ENCODE assay signal across 1 cellular context in the genomic region with DNA sequence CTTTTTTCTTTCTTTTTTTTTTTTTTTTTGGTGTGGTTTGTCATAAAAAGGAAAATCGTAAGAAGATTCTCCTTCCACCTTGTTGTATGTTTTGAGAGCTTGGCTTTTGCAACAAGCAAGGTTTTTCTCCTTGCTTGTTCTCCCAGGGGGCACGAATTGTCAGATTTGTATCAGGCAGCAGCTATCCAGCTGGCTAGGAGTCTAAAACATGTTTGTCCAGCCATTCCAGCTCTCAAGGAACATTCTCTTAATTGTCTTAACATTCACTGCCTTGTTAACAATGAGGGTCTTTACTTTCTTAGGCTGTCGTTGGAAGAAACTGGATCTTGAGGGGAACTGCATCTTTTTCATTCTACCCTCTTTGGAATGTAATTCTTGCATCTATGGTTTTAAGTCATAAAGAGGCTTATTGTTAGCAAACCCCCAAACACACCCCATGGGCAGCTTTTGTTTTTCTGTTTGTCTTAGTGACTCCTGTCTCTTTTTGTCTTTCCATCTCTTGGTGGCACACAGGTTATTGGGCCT.
TF ChIP-seq lines count a peak whose summit lies in the region.

No MANE protein-coding gene starts in this region.

TF ChIP-seq in WTC11, 78 proteins besides CTCF, POLR2A, EP300 and RAD21 (continued from another document):
- no peak for TF ChIP-seq GTF2I (CRISPR knock-in tag; conservative IDR thresholded peaks at IDR 0.05)
- TF ChIP-seq ZNF232 (CRISPR knock-in tag; IDR thresholded peaks at IDR 0.05) = no peak
- TF ChIP-seq, protein P1, sequence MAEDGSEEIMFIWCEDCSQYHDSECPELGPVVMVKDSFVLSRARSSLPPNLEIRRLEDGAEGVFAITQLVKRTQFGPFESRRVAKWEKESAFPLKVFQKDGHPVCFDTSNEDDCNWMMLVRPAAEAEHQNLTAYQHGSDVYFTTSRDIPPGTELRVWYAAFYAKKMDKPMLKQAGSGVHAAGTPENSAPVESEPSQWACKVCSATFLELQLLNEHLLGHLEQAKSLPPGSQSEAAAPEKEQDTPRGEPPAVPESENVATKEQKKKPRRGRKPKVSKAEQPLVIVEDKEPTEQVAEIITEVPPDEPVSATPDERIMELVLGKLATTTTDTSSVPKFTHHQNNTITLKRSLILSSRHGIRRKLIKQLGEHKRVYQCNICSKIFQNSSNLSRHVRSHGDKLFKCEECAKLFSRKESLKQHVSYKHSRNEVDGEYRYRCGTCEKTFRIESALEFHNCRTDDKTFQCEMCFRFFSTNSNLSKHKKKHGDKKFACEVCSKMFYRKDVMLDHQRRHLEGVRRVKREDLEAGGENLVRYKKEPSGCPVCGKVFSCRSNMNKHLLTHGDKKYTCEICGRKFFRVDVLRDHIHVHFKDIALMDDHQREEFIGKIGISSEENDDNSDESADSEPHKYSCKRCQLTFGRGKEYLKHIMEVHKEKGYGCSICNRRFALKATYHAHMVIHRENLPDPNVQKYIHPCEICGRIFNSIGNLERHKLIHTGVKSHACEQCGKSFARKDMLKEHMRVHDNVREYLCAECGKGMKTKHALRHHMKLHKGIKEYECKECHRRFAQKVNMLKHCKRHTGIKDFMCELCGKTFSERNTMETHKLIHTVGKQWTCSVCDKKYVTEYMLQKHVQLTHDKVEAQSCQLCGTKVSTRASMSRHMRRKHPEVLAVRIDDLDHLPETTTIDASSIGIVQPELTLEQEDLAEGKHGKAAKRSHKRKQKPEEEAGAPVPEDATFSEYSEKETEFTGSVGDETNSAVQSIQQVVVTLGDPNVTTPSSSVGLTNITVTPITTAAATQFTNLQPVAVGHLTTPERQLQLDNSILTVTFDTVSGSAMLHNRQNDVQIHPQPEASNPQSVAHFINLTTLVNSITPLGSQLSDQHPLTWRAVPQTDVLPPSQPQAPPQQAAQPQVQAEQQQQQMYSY (CRISPR knock-in tag; IDR thresholded peaks at IDR 0.05) = no peak
- TF ChIP-seq NR3C1 (CRISPR knock-in tag; conservative IDR thresholded peaks at IDR 0.05; ENCODE audit: low read depth) = no peak
- TF ChIP-seq ZNF671 (CRISPR knock-in tag; IDR thresholded peaks at IDR 0.05) = no peak
- TF ChIP-seq TEAD1 (CRISPR knock-in tag; IDR thresholded peaks at IDR 0.05) = no peak
- TF ChIP-seq, protein P2, sequence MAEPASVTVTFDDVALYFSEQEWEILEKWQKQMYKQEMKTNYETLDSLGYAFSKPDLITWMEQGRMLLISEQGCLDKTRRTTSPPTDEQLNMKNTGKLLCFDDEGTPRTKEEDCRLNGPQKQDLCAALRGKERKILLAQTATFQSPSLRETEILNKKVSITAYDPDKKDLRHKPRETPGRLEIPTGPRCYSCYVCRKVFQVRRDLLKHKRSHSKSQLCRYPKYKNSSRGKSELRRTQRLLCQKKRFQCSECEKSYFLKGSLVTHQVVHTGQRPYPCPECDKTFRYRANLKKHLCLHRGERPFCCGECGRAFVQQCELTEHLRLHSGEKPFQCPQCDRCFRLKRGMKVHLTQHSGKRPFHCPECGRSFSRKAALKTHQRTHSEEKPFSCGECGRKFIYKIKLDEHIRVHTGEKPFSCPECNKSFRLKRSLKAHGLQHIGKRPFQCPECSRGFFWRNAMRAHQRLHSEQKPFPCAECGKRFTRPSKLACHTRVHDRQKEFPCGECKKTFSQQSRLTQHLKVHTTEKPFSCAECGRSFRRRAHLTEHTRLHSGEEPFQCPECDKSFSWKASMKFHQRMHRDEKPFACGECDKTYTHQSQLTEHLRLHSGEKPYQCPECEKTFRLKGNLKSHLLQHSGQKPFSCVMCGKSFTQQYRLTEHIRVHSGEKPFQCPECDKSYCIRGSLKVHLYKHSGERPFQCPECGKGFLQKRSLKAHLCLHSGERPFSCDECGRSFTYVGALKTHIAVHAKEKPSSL (CRISPR knock-in tag; conservative IDR thresholded peaks at IDR 0.05) = no peak
TF ChIP-seq in WTC11: peak in this region for 0.
